In genomic region chr11:76788661-76789442, GRCh38 we compare ENCODE assay signal across 11 cellular contexts. TPM values are rescaled to one million over a fixed set of nuclear protein-coding genes. Genes with fewer than 3 reads are reported as not detected.
DNase-seq lines count a peak whose midpoint lies in the region; ATAC-seq and TF ChIP-seq lines count a peak whose summit lies in the region.
"Had no signal": no experiment of that assay in that cellular context is flagged by ENCODE, and none has a peak within 500 bp of the region (broad histone marks: within the 10 kb centered on the region; RNA-seq: fewer than 3 reads in every experiment).

No MANE protein-coding gene starts in this region.

- H3K4me1 ChIP-seq in RWPE2 (ENCODE audit: insufficient read depth, poor library complexity, severe bottlenecking): peaks cover 66% of the 10 kb centered on the region

- DNase-seq in H7 (peak; percentile 52), RWPE2 (ENCODE audit: low spot score) (peak; percentile 96), hippocampal formation (lab: John Stamatoyannopoulos, UW) (peak; percentile 18 to 23), sciatic nerve (ENCODE audit: low spot score) (peak; percentile 77), NCI-H128 (lab: John Stamatoyannopoulos, UW; ENCODE audit: unreplicated experiment) (no peak), NCI-H1436 (lab: John Stamatoyannopoulos, UW) (no peak), AG08395 (ENCODE audit: low spot score) (no peak), NCI-H2227 treated with DMSO at 0.1 percent for 48 hours (lab: John Stamatoyannopoulos, UW) (no peak)
- DNase-seq: activated naive CD4-positive, alpha-beta T cell treated with anti-CD3 and anti-CD28 coated beads for 36 hours; NCI-H1694 treated with DMSO at 0.1 percent for 48 hours; stimulated activated CD4-positive, alpha-beta T cell treated with anti-CD3 and anti-CD28 coated beads, Interleukin-4, amount 100 ng/mL, for 1 hour had no signal

- intact Hi-C loops in sciatic nerve (cut with DNase I): no loop called here

- no peaks in the 10 kb centered on the region for H3K27me3 ChIP-seq in H7 (ENCODE audit: control insufficient read depth, insufficient read depth, low read length)
- no peaks in the 10 kb centered on the region for H3K27me3 ChIP-seq in RWPE2 (ENCODE audit: insufficient read depth, poor library complexity, severe bottlenecking)

- ATAC-seq in RWPE2 (ENCODE audit: low read depth): peak; percentile 74
- peak; percentile 50 for ATAC-seq in sciatic nerve

- H3K27ac ChIP-seq in RWPE2 (ENCODE audit: poor library complexity, severe bottlenecking): peak overlapping the region; percentile 90

- no peak for TF ChIP-seq CTCF in RWPE2 (IDR thresholded peaks at IDR 0.05; ENCODE audit: poor library complexity, severe bottlenecking)

- H3K4me3 ChIP-seq in H7 (ENCODE audit: insufficient read depth, low read depth, low read length): no peak overlapping the region
- H3K4me3 ChIP-seq in RWPE2 (ENCODE audit: severe bottlenecking): no peak overlapping the region

- H3K36me3 ChIP-seq in H7 (replicated peaks; ENCODE audit: control insufficient read depth, insufficient read depth, low read length) (no peaks in the 10 kb centered on the region; the same call in 1 of the 2 replicates), RWPE2 (ENCODE audit: low read depth) (peaks cover 19% of the 10 kb centered on the region)

- no peaks in the 10 kb centered on the region for H3K9me3 ChIP-seq in RWPE2 (ENCODE audit: severe bottlenecking)

RNA-seq across cellular contexts. Expression of gene TSKU, which starts 5.7 kb away (rescaled TPM):
- total RNA-seq in H7 (2014; rRNA removed; shearing (Covaris generic)): 53.3 and 68.8 TPM in 2 replicates
- 48.8 TPM for total RNA-seq in sciatic nerve

Comparison
In these comparisons a context has a peak if more than half of its experiments do, and no peak if none do; other contexts are left out.
1. DNase-seq: peak in H7 (single experiment), RWPE2 (single experiment), hippocampal formation (2 of 2) and sciatic nerve (single experiment); none in NCI-H128 (single experiment), NCI-H1436 (single experiment), AG08395 (single experiment) and NCI-H2227 treated with DMSO at 0.1 percent for 48 hours (single experiment).